Comparison of ENCODE assay signal across 10 cellular contexts in genomic region chr6:143169440-143169839, GRCh38.
"Had no signal": no experiment of that assay in that cellular context is flagged by ENCODE, and none has a peak within 500 bp of the region (broad histone marks: within the 10 kb centered on the region; RNA-seq: fewer than 3 reads in every experiment).

No MANE protein-coding gene starts in this region.

- H3K27me3 Mint-ChIP-seq: IgD-negative memory B cell had no signal

- H3K27ac Mint-ChIP-seq: GM23338, H9, HFFc6 had no signal

- H3K4me1 Mint-ChIP-seq: GM23338, H9, IgD-negative memory B cell had no signal

- H3K4me2 ChIP-seq: GM23338 had no signal

- H2AFZ ChIP-seq: GM23338 had no signal

- FAIRE-seq: H1, H54, HepG2 had no signal

- ATAC-seq: GM23338, HCT116, HepG2 had no signal

- DNase-seq: H9, HFFc6, KG1 had no signal

- H3K4me3 ChIP-seq: GM23338 had no signal

- H3K27ac ChIP-seq: HL-60 had no signal

- H3K4me3 Mint-ChIP-seq: GM23338, H9, HFFc6, IgD-negative memory B cell had no signal
